ENCODE assay signal across 14 cellular contexts in genomic region chr18:6449213-6449612, GRCh38. TPM values are rescaled to one million over a fixed set of nuclear protein-coding genes. Genes with fewer than 3 reads are reported as not detected.
A peak's percentile ranks its signal among the peaks of the same experiment; 100 is the strongest.
DNase-seq lines count a peak whose midpoint lies in the region; ATAC-seq and TF ChIP-seq lines count a peak whose summit lies in the region.
"Had no signal": no experiment of that assay in that cellular context is flagged by ENCODE, and none has a peak within 500 bp of the region (broad histone marks: within the 10 kb centered on the region; RNA-seq: fewer than 3 reads in every experiment).

No MANE protein-coding gene starts in this region.

- no peaks in the 10 kb centered on the region for H3K4me1 ChIP-seq in foreskin keratinocyte
- no peaks in the 10 kb centered on the region for H3K4me1 ChIP-seq in testis
- no peaks in the 10 kb centered on the region for H3K4me1 ChIP-seq in A673 (ENCODE audit: insufficient read depth, low read length, poor library complexity, severe bottlenecking)
- no peaks in the 10 kb centered on the region for H3K4me1 ChIP-seq in mesendoderm (ENCODE audit: control insufficient read depth, low read depth, low read length)
- H3K4me1 ChIP-seq: tibial artery had no signal

- no peak for DNase-seq in foreskin keratinocyte
- DNase-seq in testis, result no peak
- no peak for DNase-seq in A673 (ENCODE audit: low spot score)
- no peak for DNase-seq in mesendoderm
- DNase-seq: activated CD4-positive, CD25-positive, alpha-beta regulatory T cell treated with anti-CD3 and anti-CD28 coated beads, Interleukin-2, amount 50 U/mL, for 72 hours; activated naive CD8-positive, alpha-beta T cell treated with anti-CD3 and anti-CD28 coated beads, Interleukin-2, amount 50 U/mL, for 24 hours; activated T-cell treated with anti-CD3 and anti-CD28 coated beads for 4 hours; Calu3; NCI-H187 treated with DMSO at 0.1 percent for 48 hours; tibial artery had no signal

- H3K56ac ChIP-seq in mesendoderm (ENCODE audit: low read length), result no peak overlapping the region

- H3K23ac ChIP-seq in mesendoderm (ENCODE audit: low read length), result no peak overlapping the region

- WGBS in testis, 2 donors, result 95 to 97% methylated on average over 5 of the region's 5 CpGs
- WGBS in mesendoderm (ENCODE audit: extremely low coverage, insufficient coverage, low lambda C conversion rate), result no CpG with 5 or more reads among the region's 5 CpGs

- no peak for TF ChIP-seq POLR2A in testis (IDR thresholded peaks at IDR 0.05)

- no peak overlapping the region for H2BK120ac ChIP-seq in mesendoderm (ENCODE audit: low read depth, low read length)

- no peak for TF ChIP-seq CTCF in foreskin keratinocyte (conservative IDR thresholded peaks at IDR 0.05)
- no peak for TF ChIP-seq CTCF in testis (IDR thresholded peaks at IDR 0.05)
- TF ChIP-seq CTCF in A673 (conservative IDR thresholded peaks at IDR 0.05; ENCODE audit: low read depth, low read length), result no peak

- intact Hi-C loops in testis (cut with DNase I; ENCODE audit: low total_unique reads), result no loop called here
- intact Hi-C loops in A673 (cut with micrococcal nuclease; ENCODE audit: unreplicated experiment), result no loop called here

- no peaks in the 10 kb centered on the region for H3K79me1 ChIP-seq in mesendoderm (ENCODE audit: low read length)

- no peak overlapping the region for H3K4me3 ChIP-seq in testis
- H3K4me3 ChIP-seq in A673 (ENCODE audit: low read depth, low read length, poor library complexity, severe bottlenecking), result no peak overlapping the region
- H3K4me3 ChIP-seq in mesendoderm (ENCODE audit: low read length), result no peak overlapping the region
- H3K4me3 ChIP-seq: tibial artery had no signal

- H3K9ac ChIP-seq in mesendoderm (ENCODE audit: low read length), result no peak overlapping the region

- POLR2A ChIA-PET in A673 (lab: Charles Lee; ENCODE audit: low non-redundant PET), result no interaction called here

- H3K9me3 ChIP-seq in testis, result no peaks in the 10 kb centered on the region
- peaks cover 24% of the 10 kb centered on the region for H3K9me3 ChIP-seq in A673 (ENCODE audit: low read depth, low read length, poor library complexity, severe bottlenecking)
- H3K9me3 ChIP-seq: tibial artery had no signal

- CTCF ChIA-PET in A673 (lab: Charles Lee), result no interaction called here

- no peak overlapping the region for H3K18ac ChIP-seq in mesendoderm (ENCODE audit: low read length)

- ATAC-seq in GM18498 (IDR thresholded peaks at IDR 0.05; ENCODE audit: unreplicated experiment) (peak; percentile 77), GM19452 (IDR thresholded peaks at IDR 0.05; ENCODE audit: unreplicated experiment) (peak; percentile 75), HG02759 (IDR thresholded peaks at IDR 0.05; ENCODE audit: unreplicated experiment) (peak; percentile 70), HG03439 (IDR thresholded peaks at IDR 0.05; ENCODE audit: unreplicated experiment) (peak; percentile 67), foreskin keratinocyte (no peak)
- ATAC-seq: activated naive CD8-positive, alpha-beta T cell treated with anti-CD3 and anti-CD28 coated beads, Interleukin-2, amount 50 U/mL, for 24 hours had no signal

- H4K5ac ChIP-seq in mesendoderm (ENCODE audit: low read length), result no peak overlapping the region

- H3K4me2 ChIP-seq in mesendoderm (ENCODE audit: low read length), result no peak overlapping the region

- no peak overlapping the region for H3K27ac ChIP-seq in foreskin keratinocyte
- H3K27ac ChIP-seq in testis, result no peak overlapping the region
- H3K27ac ChIP-seq in A673 (ENCODE audit: low read depth, low read length, poor library complexity, severe bottlenecking), result no peak overlapping the region
- H3K27ac ChIP-seq in mesendoderm (ENCODE audit: low read depth, low read length), result no peak overlapping the region
- H3K27ac ChIP-seq: tibial artery had no signal

- H3K4ac ChIP-seq in mesendoderm (ENCODE audit: low read depth, low read length), result no peak overlapping the region

- H3K27me3 ChIP-seq in foreskin keratinocyte, result no peaks in the 10 kb centered on the region
- H3K27me3 ChIP-seq in testis, result no peaks in the 10 kb centered on the region
- H3K27me3 ChIP-seq in A673 (replicated peaks; ENCODE audit: insufficient read depth, low read depth, low read length, poor library complexity), result no peaks in the 10 kb centered on the region
- H3K27me3 ChIP-seq in mesendoderm (ENCODE audit: insufficient read depth, low read length, poor library complexity), result no peaks in the 10 kb centered on the region
- H3K27me3 ChIP-seq: tibial artery had no signal

- no peak overlapping the region for H2AK5ac ChIP-seq in mesendoderm (ENCODE audit: low read length)

- no peak overlapping the region for H4K8ac ChIP-seq in mesendoderm (ENCODE audit: low read depth, low read length)

- no peak overlapping the region for H2BK15ac ChIP-seq in mesendoderm (replicated peaks; ENCODE audit: low read depth)

- no peak overlapping the region for H2BK5ac ChIP-seq in mesendoderm (ENCODE audit: low read length)

- H3K79me2 ChIP-seq in mesendoderm (ENCODE audit: control insufficient read depth, insufficient read depth, low read length), result no peaks in the 10 kb centered on the region

- BruUV-seq in A673 (replicated peaks; lab: Mats Ljungman, UMichigan), result no TSS peak

- H3K36me3 ChIP-seq in testis (ENCODE audit: low read depth, missing control alignments) (no peaks in the 10 kb centered on the region), A673 (ENCODE audit: insufficient read depth, low read length, poor library complexity, severe bottlenecking) (no peaks in the 10 kb centered on the region), mesendoderm (ENCODE audit: control insufficient read depth, insufficient read depth, low read length) (no peaks in the 10 kb centered on the region)
- H3K36me3 ChIP-seq: tibial artery had no signal

RNA-seq across cellular contexts. Expression of gene L3MBTL4, which starts 34.5 kb away (rescaled TPM):
- 0.68 and 1.0 TPM in 2 replicates for total RNA-seq in foreskin keratinocyte
- polyA plus RNA-seq in foreskin keratinocyte, result 0.20 and 0.26 TPM in 2 replicates
- total RNA-seq in testis, result 10 to 100 TPM; 46.2 to 50.9 TPM
- polyA plus RNA-seq in testis (ENCODE audit: insufficient read depth, low read depth, low replicate concordance), result 26.6 TPM
- not detected in 2 replicates for total RNA-seq in A673 (2021)
- polyA plus RNA-seq in mesendoderm (2013, experiment 1 of 2), result 0.95 TPM
- 0.95 TPM for polyA plus RNA-seq in mesendoderm (2013, experiment 2 of 2)

Comparison
In these comparisons a context has a peak if more than half of its experiments do, and no peak if none do; other contexts are left out.
1. RNA of gene L3MBTL4, which starts 34.5 kb away (total RNA-seq): 46.2 to 50.9 TPM in testis; 0.68 to 1.0 TPM in foreskin keratinocyte and not detected in A673; every median in the first group is over 10 times any median in the second.